Comparison of ENCODE assay signal across 25 cellular contexts in genomic region chr15:56817690-56818089, GRCh38.
DNase-seq lines count a peak whose midpoint lies in the region; ATAC-seq and TF ChIP-seq lines count a peak whose summit lies in the region.
"Had no signal": no experiment of that assay in that cellular context is flagged by ENCODE, and none has a peak within 500 bp of the region (broad histone marks: within the 10 kb centered on the region; RNA-seq: fewer than 3 reads in every experiment).

No MANE protein-coding gene starts in this region.

- H3K4me1 Mint-ChIP-seq in endodermal cell: no peaks in the 10 kb centered on the region
- H3K4me1 Mint-ChIP-seq: CD8-positive, alpha-beta memory T cell had no signal

- RAD21 ChIA-PET in HCT116 (lab: Charles Lee; ENCODE audit: low non-redundant PET in 1 of 2, low total read pairs in 2 of 2, uncharacterized antibody in 2 of 2, unreplicated experiment in 2 of 2): no interaction called here

- TF ChIP-seq CTCF in HCT116 (IDR thresholded peaks at IDR 0.05 in 2 of 3, conservative IDR thresholded peaks at IDR 0.05 in 1 of 3; ENCODE audit: borderline replicate concordance in 1 of 3, insufficient read depth in 1 of 3, low read depth in 2 of 3, low read length in 2 of 3) (no peak), PC-3 (conservative IDR thresholded peaks at IDR 0.05; ENCODE audit: low read depth, low read length) (no peak), endodermal cell (conservative IDR thresholded peaks at IDR 0.05) (no peak), retinal pigment epithelial cell (conservative IDR thresholded peaks at IDR 0.05; ENCODE audit: low read depth, low read length) (no peak), omental fat pad (IDR thresholded peaks at IDR 0.05) (no peak)

- CTCF ChIA-PET in HCT116 (lab: Charles Lee): no interaction called here
- CTCF ChIA-PET in PC-3 (lab: Charles Lee): no interaction called here

- H4K20me1 ChIP-seq in HCT116 (ENCODE audit: insufficient read depth) (no peaks in the 10 kb centered on the region), PC-3 (ENCODE audit: low read length) (no peaks in the 10 kb centered on the region)

- no peak overlapping the region for H3K4me3 ChIP-seq in HCT116 (replicated peaks in 1 of 2; ENCODE audit: low read depth in 1 of 2, low read length in 2 of 2)
- no peak overlapping the region for H3K4me3 ChIP-seq in PC-3 (ENCODE audit: low read length)
- no peak overlapping the region for H3K4me3 ChIP-seq in endodermal cell (ENCODE audit: low read length)
- no peak overlapping the region for H3K4me3 ChIP-seq in retinal pigment epithelial cell (ENCODE audit: low read length)
- H3K4me3 ChIP-seq: left lung, spleen, thyroid gland had no signal

- no peak for TF ChIP-seq POLR2A in HCT116 (IDR thresholded peaks at IDR 0.05; ENCODE audit: borderline replicate concordance, extremely low read depth, insufficient read depth, insufficient read length)

- peaks cover 43 to 45% of the 10 kb centered on the region in 2 experiments for H3K4me1 ChIP-seq in HCT116 (ENCODE audit: control insufficient read depth in 1 of 2, insufficient read depth in 2 of 2, low read length in 2 of 2)
- H3K4me1 ChIP-seq in PC-3 (ENCODE audit: insufficient read depth, low read length): peaks cover 23% of the 10 kb centered on the region
- H3K4me1 ChIP-seq in endodermal cell (ENCODE audit: control insufficient read depth, insufficient read depth, low read length): no peaks in the 10 kb centered on the region
- H3K4me1 ChIP-seq: left lung had no signal

- H2AFZ ChIP-seq in HCT116 (ENCODE audit: low read depth, low read length, poor library complexity, severe bottlenecking) (no peak overlapping the region), PC-3 (ENCODE audit: low read length) (peak overlapping the region; percentile 54)

- H3K27ac ChIP-seq in HCT116 (ENCODE audit: low read depth, low read length) (peak overlapping the region; percentile 24; the same call in 1 of the 2 replicates), PC-3 (ENCODE audit: low read length) (peak overlapping the region; percentile 46), endodermal cell (ENCODE audit: low read depth, low read length) (peak overlapping the region; percentile 19)
- H3K27ac ChIP-seq: foreskin keratinocyte, HL-60, left lung, spleen, thyroid gland had no signal

- H3F3A ChIP-seq in PC-3 (ENCODE audit: low read length, unreplicated experiment): no peaks in the 10 kb centered on the region

- H3K9me2 ChIP-seq in HCT116 (ENCODE audit: insufficient read depth) (no peaks in the 10 kb centered on the region), PC-3 (replicated peaks; ENCODE audit: low read length) (no peaks in the 10 kb centered on the region)

- BruUV-seq in HCT116 (replicated peaks; lab: Mats Ljungman, UMichigan): no TSS peak
- BruUV-seq in PC-3 (replicated peaks; lab: Mats Ljungman, UMichigan): no TSS peak

- H3K36me3 ChIP-seq in HCT116 (ENCODE audit: control insufficient read depth in 1 of 2, insufficient read depth in 2 of 2, low read length in 2 of 2) (no peaks in the 10 kb centered on the region), PC-3 (ENCODE audit: low read depth, low read length) (no peaks in the 10 kb centered on the region), endodermal cell (ENCODE audit: control insufficient read depth, insufficient read depth, low read length) (no peaks in the 10 kb centered on the region)
- H3K36me3 ChIP-seq: left lung, spleen, thyroid gland had no signal

- no peak overlapping the region for H3K4me3 Mint-ChIP-seq in endodermal cell
- H3K4me3 Mint-ChIP-seq: activated T-cell treated with anti-CD3 and anti-CD28 coated beads, Interleukin-2, amount 50 U/mL, for 24 hours; CD8-positive, alpha-beta memory T cell had no signal

- intact Hi-C loops in HCT116 (cut with micrococcal nuclease): loop anchor here (5.0 kb wide), 1 partner anchor 320 kb away; no protein-coding TSS in a partner anchor
- intact Hi-C loops in PC-3 (cut with micrococcal nuclease): no loop called here

- H3K27me3 Mint-ChIP-seq in endodermal cell (ENCODE audit: insufficient read depth): no peaks in the 10 kb centered on the region
- H3K27me3 Mint-ChIP-seq: activated T-cell treated with anti-CD3 and anti-CD28 coated beads, Interleukin-2, amount 50 U/mL, for 24 hours had no signal

- no peak for TF ChIP-seq RAD21 in HCT116 (IDR thresholded peaks at IDR 0.05; ENCODE audit: low read depth)

- no peaks in the 10 kb centered on the region for H3K27me3 ChIP-seq in HCT116 (ENCODE audit: insufficient read depth, low read length)
- no peaks in the 10 kb centered on the region for H3K27me3 ChIP-seq in PC-3 (ENCODE audit: low read length)
- no peaks in the 10 kb centered on the region for H3K27me3 ChIP-seq in endodermal cell (ENCODE audit: control insufficient read depth, insufficient read depth, low read length, poor library complexity, severe bottlenecking)
- H3K27me3 ChIP-seq: foreskin keratinocyte, left lung, spleen, thyroid gland had no signal

- H3K36me3 Mint-ChIP-seq in endodermal cell (ENCODE audit: low read depth): no peaks in the 10 kb centered on the region
- H3K36me3 Mint-ChIP-seq: CD8-positive, alpha-beta memory T cell had no signal

- POLR2A ChIA-PET in HCT116 (lab: Charles Lee): no interaction called here
- POLR2A ChIA-PET in PC-3 (lab: Charles Lee; ENCODE audit: unreplicated experiment): no interaction called here

- ATAC-seq in HCT116 (no peak), PC-3 (no peak), omental fat pad (ENCODE audit: low FRiP score) (no peak)
- ATAC-seq: HepG2; left lung; Right ventricle myocardium inferior; stimulated activated naive CD8-positive, alpha-beta T cell treated with anti-CD3 and anti-CD28 coated beads, Interleukin-15, Interleukin-2, amounts not matched to agents 100 U/mL and 50 U/mL, for 24 hours had no signal

- H3K9me3 ChIP-seq in HCT116 (ENCODE audit: control insufficient read depth in 1 of 2, insufficient read depth in 1 of 2, low read depth in 1 of 2, low read length in 2 of 2) (no peaks in the 10 kb centered on the region), PC-3 (ENCODE audit: low read length) (no peaks in the 10 kb centered on the region), endodermal cell (ENCODE audit: control insufficient read depth, low read length) (no peaks in the 10 kb centered on the region)
- H3K9me3 ChIP-seq: left lung, spleen, thyroid gland had no signal

- peak overlapping the region; percentile 37 for H3K4me2 ChIP-seq in HCT116 (ENCODE audit: low read length)
- H3K4me2 ChIP-seq in PC-3 (ENCODE audit: low read length): peak overlapping the region; percentile 66

- H3K9me3 Mint-ChIP-seq in endodermal cell: no peaks in the 10 kb centered on the region
- H3K9me3 Mint-ChIP-seq: activated T-cell treated with anti-CD3 and anti-CD28 coated beads, Interleukin-2, amount 50 U/mL, for 24 hours; CD8-positive, alpha-beta memory T cell had no signal

- no peaks in the 10 kb centered on the region for H3K79me2 ChIP-seq in HCT116 (ENCODE audit: insufficient read depth, low read length)
- H3K79me2 ChIP-seq in PC-3 (ENCODE audit: low read length): no peaks in the 10 kb centered on the region

- H3K9ac ChIP-seq in HCT116 (ENCODE audit: low read length) (no peak overlapping the region), PC-3 (ENCODE audit: low read length) (peak overlapping the region; percentile 18; the same call in 1 of the 2 replicates), endodermal cell (ENCODE audit: extremely low read depth, low read length, poor library complexity, severe bottlenecking) (no peak overlapping the region)

- no peak for DNase-seq in HCT116 (ENCODE audit: low read depth, low spot score)
- no peak for DNase-seq in PC-3
- DNase-seq in endodermal cell: no peak
- peak; percentile 68 for DNase-seq in retinal pigment epithelial cell (ENCODE audit: low read depth)
- no peak for DNase-seq in omental fat pad (ENCODE audit: low spot score)
- DNase-seq in NOMO-1 treated with DMSO at 0.1 percent for 48 hours (lab: John Stamatoyannopoulos, UW; ENCODE audit: unreplicated experiment): no peak
- no peak for DNase-seq in middle frontal gyrus (ENCODE audit: extremely low spot score, low spot score)
- DNase-seq: activated CD8-positive, alpha-beta memory T cell treated with anti-CD3 and anti-CD28 coated beads for 24 hours; activated naive CD4-positive, alpha-beta T cell treated with Interleukin-2 at 50 U/mL for 16 hours; activated T-cell treated with anti-CD3 and anti-CD28 coated beads, Interleukin-2, amount 50 U/mL, for 24 hours; AML-193; CD8-positive, alpha-beta memory T cell; DMS79; erythroblast; left lung; NCI-H1105 treated with DMSO at 0.1 percent for 48 hours; NCI-H526 treated with DMSO at 0.1 percent for 48 hours; spleen; stimulated activated CD4-positive, alpha-beta T cell treated with anti-CD3 and anti-CD28 coated beads, Interleukin-4, amount 100 ng/mL, for 1 hour; stimulated activated naive CD8-positive, alpha-beta T cell treated with anti-CD3 and anti-CD28 coated beads, Interleukin-15, Interleukin-2, amounts not matched to agents 100 U/mL and 50 U/mL, for 24 hours; thyroid gland had no signal

- no peak overlapping the region for H3K27ac Mint-ChIP-seq in endodermal cell
- H3K27ac Mint-ChIP-seq: activated T-cell treated with anti-CD3 and anti-CD28 coated beads, Interleukin-2, amount 50 U/mL, for 24 hours had no signal

TF ChIP-seq in HCT116, 20 proteins besides CTCF, POLR2A, EP300 and RAD21 (continues in another document):
- TF ChIP-seq ZFX (IDR thresholded peaks at IDR 0.05) (no peak), EGR1 (IDR thresholded peaks at IDR 0.05; ENCODE audit: low read depth) (no peak), SIN3A (IDR thresholded peaks at IDR 0.05; ENCODE audit: low read depth) (no peak), EZH2phosphoT487 (IDR thresholded peaks at IDR 0.05; ENCODE audit: borderline replicate concordance) (no peak), SP1 (IDR thresholded peaks at IDR 0.05; ENCODE audit: low read depth) (no peak)
